In genomic region chr15:37517506-37517905, GRCh38 we compare ENCODE assay signal across 19 cellular contexts.
"Had no signal": no experiment of that assay in that cellular context is flagged by ENCODE, and none has a peak within 500 bp of the region (broad histone marks: within the 10 kb centered on the region; RNA-seq: fewer than 3 reads in every experiment).

No MANE protein-coding gene starts in this region.

- ATAC-seq: left colon; left lung; lower lobe of right lung; naive thymus-derived CD8-positive, alpha-beta T cell; right cardiac atrium; sciatic nerve; stimulated activated effector memory CD8-positive, alpha-beta T cell treated with anti-CD3 and anti-CD28 coated beads, Interleukin-12 subunit alpha, Interleukin-12 subunit beta, amount 100 ng/mL, for 72 hours had no signal

- H3K4me3 ChIP-seq: left lung, lower lobe of right lung, ovary, spleen, tibial nerve, uterus had no signal

- DNase-seq: hypothalamus; immature natural killer cell; kidney; left colon; left lung; lower lobe of right lung; mammary epithelial cell; mesenchymal stem cell; naive thymus-derived CD8-positive, alpha-beta T cell; ovary; right cardiac atrium; small intestine; spleen; stimulated activated CD4-positive, alpha-beta T cell treated with anti-CD3 and anti-CD28 coated beads, Interleukin-4, amount 100 ng/mL, for 24 hours; stimulated activated naive CD4-positive, alpha-beta T cell; uterus had no signal
